Comparison of ENCODE assay signal across 8 cellular contexts in genomic region chr17:28320215-28321061, GRCh38. TPM values are rescaled to one million over a fixed set of nuclear protein-coding genes. Genes with fewer than 3 reads are reported as not detected.
A peak's percentile ranks its signal among the peaks of the same experiment; 100 is the strongest.
DNase-seq lines count a peak whose midpoint lies in the region; ATAC-seq and TF ChIP-seq lines count a peak whose summit lies in the region.
"Had no signal": no experiment of that assay in that cellular context is flagged by ENCODE, and none has a peak within 500 bp of the region (broad histone marks: within the 10 kb centered on the region; RNA-seq: fewer than 3 reads in every experiment).

No MANE protein-coding gene starts in this region.

- no CpG with 5 or more reads among the region's 8 CpGs for WGBS in trophoblast cell (ENCODE audit: extremely low coverage, insufficient coverage, insufficient read length)

- H3K14ac ChIP-seq in trophoblast cell (ENCODE audit: low read length) = no peak overlapping the region

- no peak overlapping the region for H3K23ac ChIP-seq in trophoblast cell (ENCODE audit: low read length)

- no peak overlapping the region for H2AFZ ChIP-seq in OCI-LY7 (ENCODE audit: low read length)
- H2AFZ ChIP-seq in trophoblast cell (ENCODE audit: insufficient read depth, low read length, poor library complexity) = no peak overlapping the region

- POLR2A ChIA-PET in OCI-LY7 (lab: Charles Lee) = interaction anchor here (3.8 kb wide), 1 partner anchor 15 kb away, joined by 20 read pairs; the partner anchor contains the start of genes IFT20 and TNFAIP1

- TF ChIP-seq CTCF in GM12875 (IDR thresholded peaks at IDR 0.05; ENCODE audit: borderline replicate concordance, insufficient read depth, low read depth, low read length) (no peak), OCI-LY7 (conservative IDR thresholded peaks at IDR 0.05; ENCODE audit: low read length) (no peak), epithelial cell of esophagus (IDR thresholded peaks at IDR 0.05; ENCODE audit: insufficient read depth, low read depth, low read length, missing control alignments) (no peak), omental fat pad (IDR thresholded peaks at IDR 0.05) (no peak)

- DNase-seq in OCI-LY7 (ENCODE audit: low spot score) (no peak), epithelial cell of esophagus (ENCODE audit: low read depth) (no peak), trophoblast cell (no peak), DMS 273 (lab: John Stamatoyannopoulos, UW; ENCODE audit: unreplicated experiment) (no peak), omental fat pad (ENCODE audit: low spot score) (no peak)
- DNase-seq: activated effector memory CD4-positive, alpha-beta T cell treated with anti-CD3 and anti-CD28 coated beads, Interleukin-2, amount 50 U/mL, for 16 hours had no signal

- peak overlapping the region; percentile 4 for H4K91ac ChIP-seq in trophoblast cell (ENCODE audit: low read depth, low read length)

- no peak overlapping the region for H2BK12ac ChIP-seq in trophoblast cell (ENCODE audit: low read length)

- ATAC-seq in omental fat pad (ENCODE audit: low FRiP score) = no peak
- ATAC-seq in HG03520 (IDR thresholded peaks at IDR 0.05; ENCODE audit: unreplicated experiment) = no peak

- BruUV-seq in OCI-LY7 (replicated peaks; lab: Mats Ljungman, UMichigan) = no TSS peak

- H2AK5ac ChIP-seq in trophoblast cell (ENCODE audit: low read length) = no peak overlapping the region

- H3K4ac ChIP-seq in trophoblast cell (ENCODE audit: low read depth, low read length) = peak overlapping the region; percentile 98

- H3K27me3 ChIP-seq in trophoblast cell (ENCODE audit: insufficient read depth, low read length) = no peaks in the 10 kb centered on the region

- H3K4me2 ChIP-seq in OCI-LY7 (ENCODE audit: low read length) (peak overlapping the region; percentile 81), trophoblast cell (ENCODE audit: low read length) (peak overlapping the region; percentile 82)

- H3K4me1 ChIP-seq in OCI-LY7 (ENCODE audit: insufficient read depth, low read length, poor library complexity, severe bottlenecking) (peaks cover 37% of the 10 kb centered on the region), trophoblast cell (ENCODE audit: control insufficient read depth in 1 of 2, insufficient read depth in 2 of 2, low read length in 2 of 2) (peaks cover 24 to 27% of the 10 kb centered on the region in 2 experiments)

- no peak overlapping the region for H3K18ac ChIP-seq in trophoblast cell (ENCODE audit: low read length)

- H3K9ac ChIP-seq in trophoblast cell (ENCODE audit: low read length) = no peak overlapping the region

- peak overlapping the region; percentile 49 for H3K27ac ChIP-seq in OCI-LY7 (ENCODE audit: low read depth, low read length, poor library complexity, severe bottlenecking)
- H3K27ac ChIP-seq in trophoblast cell (ENCODE audit: low read depth, low read length) = peak overlapping the region; percentile 28

- peak overlapping the region; percentile 4 for H2BK5ac ChIP-seq in trophoblast cell (ENCODE audit: low read depth, low read length, poor library complexity)

- peaks cover 61% of the 10 kb centered on the region for H3K79me2 ChIP-seq in OCI-LY7 (ENCODE audit: insufficient read depth, low read depth, low read length)
- H3K79me2 ChIP-seq in trophoblast cell (ENCODE audit: control insufficient read depth, insufficient read depth, low read length, poor library complexity) = peaks cover 33% of the 10 kb centered on the region

- H2BK120ac ChIP-seq in trophoblast cell (ENCODE audit: insufficient read depth, low read length, poor library complexity) = no peak overlapping the region

- peaks cover 45% of the 10 kb centered on the region for H3K36me3 ChIP-seq in OCI-LY7 (ENCODE audit: insufficient read depth, low read length)
- H3K36me3 ChIP-seq in trophoblast cell (ENCODE audit: control insufficient read depth in 1 of 2, insufficient read depth in 2 of 2, low read length in 2 of 2) = peaks cover 3 to 7% of the 10 kb centered on the region in 2 experiments

- H4K12ac ChIP-seq in trophoblast cell (ENCODE audit: low read depth, low read length) = no peak overlapping the region

- H3K79me1 ChIP-seq in trophoblast cell (ENCODE audit: low read length) = peaks cover 14% of the 10 kb centered on the region

- H3K9me3 ChIP-seq in OCI-LY7 (ENCODE audit: low read length) = no peaks in the 10 kb centered on the region
- no peaks in the 10 kb centered on the region for H3K9me3 ChIP-seq in trophoblast cell (ENCODE audit: insufficient read depth, low read depth, low read length)

- H4K20me1 ChIP-seq in OCI-LY7 (ENCODE audit: insufficient read depth, low read length) = 0 out of 2 replicates have a peak, but pooled peaks cover 7% of the 10 kb centered on the region

- H4K8ac ChIP-seq in trophoblast cell (ENCODE audit: low read depth, low read length) = no peak overlapping the region

- no peaks in the 10 kb centered on the region for H3K9me2 ChIP-seq in OCI-LY7 (ENCODE audit: insufficient read depth, low read length)

- peak overlapping the region; percentile 96 for H3K4me3 ChIP-seq in GM12875 (ENCODE audit: low read depth, low read length)
- peak overlapping the region; percentile 89 for H3K4me3 ChIP-seq in OCI-LY7 (ENCODE audit: low read depth, low read length, poor library complexity, severe bottlenecking)
- H3K4me3 ChIP-seq in epithelial cell of esophagus (ENCODE audit: low read length) = peak overlapping the region; percentile 72
- H3K4me3 ChIP-seq in trophoblast cell (ENCODE audit: low read depth, low read length) = peak overlapping the region; percentile 65

- intact Hi-C loops in OCI-LY7 (cut with micrococcal nuclease; ENCODE audit: unreplicated experiment) = no loop called here

- CTCF ChIA-PET in OCI-LY7 (lab: Charles Lee; ENCODE audit: unreplicated experiment) = interaction anchor here (1.0 kb wide), 1 partner anchor 14 kb away, joined by 3 read pairs; the partner anchor contains the start of gene IFT20

RNA-seq across cellular contexts. Expression of gene TMEM97, which starts 1.4 kb away (rescaled TPM):
- 62.3 and 65.7 TPM in 2 replicates for total RNA-seq in OCI-LY7 (2014; rRNA removed; shearing (Covaris generic))
- total RNA-seq in OCI-LY7 (2022) (65.1 and 69.6 TPM in 2 replicates), omental fat pad (1 to 10 TPM; 3.3 to 10.0 (median 5.1) TPM)
- polyA plus RNA-seq in trophoblast cell (2013) = 334 and 337 TPM in 2 replicates

RNA-seq across cellular contexts. Expression of gene IFT20, which starts 14.8 kb away (rescaled TPM):
- 16.3 and 32.9 TPM in 2 replicates for total RNA-seq in OCI-LY7 (2014; rRNA removed; shearing (Covaris generic))
- total RNA-seq in OCI-LY7 (2022) (23.8 and 23.9 TPM in 2 replicates), omental fat pad (10 to 100 TPM; 28.8 to 36.0 (median 35.0) TPM)
- polyA plus RNA-seq in trophoblast cell (2013) = 49.1 and 51.9 TPM in 2 replicates

RNA-seq across cellular contexts. Expression of gene TNFAIP1, which starts 15.1 kb away (rescaled TPM):
- 9.3 and 15.5 TPM in 2 replicates for total RNA-seq in OCI-LY7 (2014; rRNA removed; shearing (Covaris generic))
- 10.6 and 14.7 TPM in 2 replicates for total RNA-seq in OCI-LY7 (2022)
- 64.5 and 64.8 TPM in 2 replicates for polyA plus RNA-seq in trophoblast cell (2013)
- total RNA-seq in omental fat pad = 10 to 100 TPM; 28.7 to 50.4 (median 40.4) TPM

RNA-seq across cellular contexts. Expression of gene POLDIP2, which starts 36.9 kb away (rescaled TPM):
- 82.2 and 88.8 TPM in 2 replicates for total RNA-seq in OCI-LY7 (2014; rRNA removed; shearing (Covaris generic))
- total RNA-seq in OCI-LY7 (2022) (85.0 and 89.2 TPM in 2 replicates), omental fat pad (10 to 100 TPM; 62.7 to 86.0 (median 72.4) TPM)
- 43.5 and 44.3 TPM in 2 replicates for polyA plus RNA-seq in trophoblast cell (2013)

RNA-seq across cellular contexts. Expression of gene SEBOX, which starts 44.6 kb away (rescaled TPM):
- total RNA-seq in OCI-LY7 (2014; rRNA removed; shearing (Covaris generic)) = not detected in 2 replicates
- not detected in 2 replicates for total RNA-seq in OCI-LY7 (2022)
- not detected in 2 replicates for polyA plus RNA-seq in trophoblast cell (2013)
- not detected for total RNA-seq in omental fat pad

Comparison
In these comparisons a context has a peak if more than half of its experiments do, and no peak if none do; other contexts are left out.
1. RNA of gene TMEM97, which starts 1.4 kb away (total RNA-seq): 62.3 to 69.6 TPM in OCI-LY7; 3.3 to 10.0 TPM in omental fat pad; every median in the first group is over 4 times any median in the second.
2. Peak in every context shown above with its lines, with median percentiles within 50 percentile points of each other: H3K4me3 ChIP-seq.